Comparison of ENCODE assay signal across 9 cellular contexts in the genomic region with DNA sequence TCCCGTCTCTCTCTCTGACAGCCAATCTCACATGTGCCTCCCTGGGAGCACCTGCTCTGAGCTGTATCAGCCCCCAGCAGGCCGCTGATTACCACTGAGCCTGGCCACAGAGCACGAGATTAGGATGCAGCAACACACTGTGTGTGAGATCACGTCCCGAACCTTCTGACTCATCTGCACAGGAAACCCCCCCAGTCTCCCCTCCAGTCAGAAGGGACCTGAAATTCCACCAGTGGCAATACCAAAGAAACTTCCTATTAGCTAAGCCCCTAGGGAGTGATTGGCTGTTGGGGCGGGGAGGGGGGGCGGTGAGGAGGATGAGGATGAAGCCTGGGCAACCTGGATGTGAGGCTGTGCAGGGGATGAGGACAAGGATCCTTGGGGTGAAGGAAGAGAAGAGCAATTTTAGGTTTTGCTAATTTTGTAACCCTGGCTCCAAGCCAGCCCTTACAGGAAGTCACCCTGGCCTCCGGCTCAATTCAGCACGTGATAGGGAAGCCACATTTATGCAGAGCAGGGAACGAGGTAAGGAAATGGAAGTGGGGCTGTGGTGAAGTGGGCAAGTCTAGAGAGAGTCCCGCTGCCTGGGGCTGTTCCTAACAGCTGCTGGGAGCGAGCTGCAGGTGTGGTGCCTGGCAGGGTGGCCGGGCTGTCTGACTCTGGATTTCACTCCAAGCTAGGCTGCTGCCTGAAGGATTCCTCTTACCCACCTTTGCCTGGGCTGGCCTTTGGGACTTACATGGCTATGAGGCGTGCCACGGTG. TPM values are rescaled to one million over a fixed set of nuclear protein-coding genes. Genes with fewer than 3 reads are reported as not detected.
DNase-seq lines count a peak whose midpoint lies in the region; ATAC-seq, FAIRE-seq and TF ChIP-seq lines count a peak whose summit lies in the region.
"Had no signal": no experiment of that assay in that cellular context is flagged by ENCODE, and none has a peak within 500 bp of the region (broad histone marks: within the 10 kb centered on the region; RNA-seq: fewer than 3 reads in every experiment).

No MANE protein-coding gene starts in this region.

- no peak for FAIRE-seq in kidney (lab: Jason Lieb, UNC)

- H3K36me3 ChIP-seq in ascending aorta (peaks cover 5 to 31% of the 10 kb centered on the region in 2 donors), kidney (ENCODE audit: control insufficient read depth in 1 of 2, insufficient read depth in 2 of 2, low read length in 2 of 2) (peaks cover 0 to under 1% of the 10 kb centered on the region in 2 donors)

- no peak overlapping the region for H3K9ac ChIP-seq in kidney (ENCODE audit: low read length in 2 of 2)

- ATAC-seq in GM19452 (IDR thresholded peaks at IDR 0.05; ENCODE audit: unreplicated experiment) = peak; percentile 89
- peak; percentile 93 for ATAC-seq in HG03565 (IDR thresholded peaks at IDR 0.05; ENCODE audit: unreplicated experiment)

- H3K9me3 ChIP-seq in ascending aorta (no peaks in the 10 kb centered on the region), kidney (ENCODE audit: control insufficient read depth in 1 of 2, low read length in 2 of 2) (no peaks in the 10 kb centered on the region)

- DNase-seq in COLO829 (ENCODE audit: low spot score) (peak; percentile 68), ascending aorta (ENCODE audit: low spot score in 2 of 2) (peak; percentile 84 to 91), kidney (peak; percentile 92), DMS114 treated with DMSO at 0.1 percent for 48 hours (lab: John Stamatoyannopoulos, UW; ENCODE audit: unreplicated experiment) (no peak)
- DNase-seq in T-helper 2 cell treated with Interferon-gamma antibody and Interleukin-4, amounts not matched to agents 5 μg/mL and 100 μg/mL, for 36 hours (ENCODE audit: low spot score) = peak; percentile 91
- peak; percentile 85 to 90 for DNase-seq in stimulated activated CD4-positive, alpha-beta T cell treated with anti-CD3 and anti-CD28 coated beads, Interleukin-2, amount 100 ng/mL, for 24 hours

- H3K36me3 Mint-ChIP-seq in T-helper 2 cell treated with Interferon-gamma antibody and Interleukin-4, amounts not matched to agents 5 μg/mL and 100 μg/mL, for 36 hours (ENCODE audit: low read depth) = peaks cover 49% of the 10 kb centered on the region

- peak overlapping the region; percentile 97 to 98 for H3K27ac ChIP-seq in ascending aorta
- H3K27ac ChIP-seq in kidney (ENCODE audit: low read depth in 2 of 2, low read length in 2 of 2) = peak overlapping the region; percentile 40 to 78

- peaks cover 49% of the 10 kb centered on the region for H3K4me1 Mint-ChIP-seq in T-helper 2 cell treated with Interferon-gamma antibody and Interleukin-4, amounts not matched to agents 5 μg/mL and 100 μg/mL, for 36 hours (ENCODE audit: low read depth)

- no peak for TF ChIP-seq CTCF in ascending aorta (IDR thresholded peaks at IDR 0.05)
- TF ChIP-seq CTCF in kidney (IDR thresholded peaks at IDR 0.05; ENCODE audit: borderline replicate concordance, extremely low read depth, insufficient read depth) = no peak

- H3K4me3 Mint-ChIP-seq in T-helper 2 cell treated with Interferon-gamma antibody and Interleukin-4, amounts not matched to agents 5 μg/mL and 100 μg/mL, for 36 hours = peak overlapping the region; percentile 93

- peak overlapping the region; percentile 41 to 80 for H3K4me3 ChIP-seq in ascending aorta
- no peak overlapping the region for H3K4me3 ChIP-seq in kidney (ENCODE audit: low read length in 2 of 2)

- intact Hi-C loops in ascending aorta (cut with DNase I) = loop anchor here (5.0 kb wide), 3 partner anchors 172 to 1717 kb away; partner anchors contain the start of genes FAM111A, SERPING1 and ZDHHC5
- intact Hi-C loops in kidney (cut with DNase I) = no loop called here

- H3K27me3 ChIP-seq in ascending aorta = no peaks in the 10 kb centered on the region

- H3K9me3 Mint-ChIP-seq in T-helper 2 cell treated with Interferon-gamma antibody and Interleukin-4, amounts not matched to agents 5 μg/mL and 100 μg/mL, for 36 hours = no peaks in the 10 kb centered on the region

- H3K4me1 ChIP-seq in ascending aorta (peaks cover 23 to 43% of the 10 kb centered on the region in 2 donors), kidney (ENCODE audit: control insufficient read depth in 1 of 2, insufficient read depth in 1 of 2, low read depth in 1 of 2, low read length in 2 of 2) (peaks cover 11 to 22% of the 10 kb centered on the region in 2 donors)

- H3K27ac Mint-ChIP-seq in T-helper 2 cell treated with Interferon-gamma antibody and Interleukin-4, amounts not matched to agents 5 μg/mL and 100 μg/mL, for 36 hours = peak overlapping the region; percentile 92

- H3K27me3 Mint-ChIP-seq in T-helper 2 cell treated with Interferon-gamma antibody and Interleukin-4, amounts not matched to agents 5 μg/mL and 100 μg/mL, for 36 hours (ENCODE audit: low read depth) = no peaks in the 10 kb centered on the region

RNA-seq across cellular contexts. Expression of gene SLC43A3, which starts 1.9 kb away (rescaled TPM):
- total RNA-seq in ascending aorta = 211 TPM
- total RNA-seq in kidney = 39.8 TPM
- polyA plus RNA-seq in kidney (ENCODE audit: insufficient read depth, low read depth, low replicate concordance) = 6.0 TPM

RNA-seq across cellular contexts. Expression of gene PRG2, which starts 34.5 kb away (rescaled TPM):
- total RNA-seq in ascending aorta = not detected
- total RNA-seq in kidney = 0.22 TPM
- not detected for polyA plus RNA-seq in kidney (ENCODE audit: insufficient read depth, low read depth, low replicate concordance)

RNA-seq across cellular contexts. Expression of gene RTN4RL2, which starts 35.3 kb away (rescaled TPM):
- total RNA-seq in ascending aorta (0.64 TPM), kidney (2.6 TPM)
- polyA plus RNA-seq in kidney (ENCODE audit: insufficient read depth, low read depth, low replicate concordance) = 5.5 TPM

RNA-seq across cellular contexts. Expression of gene PRG3, which starts 44.0 kb away (rescaled TPM):
- total RNA-seq in ascending aorta (not detected), kidney (not detected)
- polyA plus RNA-seq in kidney (ENCODE audit: insufficient read depth, low read depth, low replicate concordance) = not detected
- total RNA-seq: activated CD8-positive, alpha-beta memory T cell treated with anti-CD3 and anti-CD28 coated beads for 36 hours had no signal

Comparison
In these comparisons a context has a peak if more than half of its experiments do, and no peak if none do; other contexts are left out.
1. H3K4me3 ChIP-seq: peak in ascending aorta (2 of 2); none in kidney (0 of 2).